Comparison of ENCODE assay signal across 19 cellular contexts in genomic region chr3:96750094-96750767, GRCh38.
DNase-seq lines count a peak whose midpoint lies in the region; ATAC-seq and TF ChIP-seq lines count a peak whose summit lies in the region.
"Had no signal": no experiment of that assay in that cellular context is flagged by ENCODE, and none has a peak within 500 bp of the region (broad histone marks: within the 10 kb centered on the region; RNA-seq: fewer than 3 reads in every experiment).

No MANE protein-coding gene starts in this region.

- H3K27me3 ChIP-seq in left ventricle myocardium inferior (ENCODE audit: low read depth) (no peaks in the 10 kb centered on the region), osteoblast (ENCODE audit: insufficient read depth, low read length) (no peaks in the 10 kb centered on the region), spleen (replicated peaks in 1 of 7) (no peaks in the 10 kb centered on the region), upper lobe of right lung (no peaks in the 10 kb centered on the region)
- H3K27me3 ChIP-seq: BLaER1 had no signal

- H3K27ac ChIP-seq in left ventricle myocardium inferior (replicated peaks) (no peak overlapping the region), osteoblast (ENCODE audit: low read depth, low read length) (no peak overlapping the region), spleen (no peak overlapping the region), upper lobe of right lung (no peak overlapping the region)
- H3K27ac ChIP-seq: 22Rv1, BLaER1, C4-2B had no signal

- ATAC-seq in left ventricle myocardium superior (no peak), upper lobe of right lung (peak; percentile 27)
- ATAC-seq: CD8-positive, alpha-beta T cell had no signal

- DNase-seq in left ventricle myocardium superior (peak; percentile 19), left ventricle myocardium inferior (no peak), osteoblast (ENCODE audit: insufficient read length, low spot score, missing footprints) (peak; percentile 1), spleen (peak; percentile 62), upper lobe of right lung (no peak), anterior cingulate cortex (lab: John Stamatoyannopoulos, UW) (no peak), NCI-H2081 (lab: John Stamatoyannopoulos, UW) (no peak), NCI-H774 (lab: John Stamatoyannopoulos, UW) (no peak)
- DNase-seq: Caco-2; CD4-positive, CD25-positive, alpha-beta regulatory T cell; CD8-positive, alpha-beta T cell; DMS153; DND-41; GOT3; HFFc6 had no signal

- H3K4me3 ChIP-seq in left ventricle myocardium inferior (no peak overlapping the region), osteoblast (ENCODE audit: insufficient read depth, low read length) (no peak overlapping the region), spleen (no peak overlapping the region), upper lobe of right lung (no peak overlapping the region)
- H3K4me3 ChIP-seq: BLaER1, HAP-1 had no signal

- H3K9me3 ChIP-seq in left ventricle myocardium inferior (replicated peaks) (no peaks in the 10 kb centered on the region), osteoblast (ENCODE audit: low read depth, low read length) (peaks cover 7% of the 10 kb centered on the region), spleen (peaks cover 0 to 15% (median 9%) of the 10 kb centered on the region in 8 donors), upper lobe of right lung (no peaks in the 10 kb centered on the region)
- H3K9me3 ChIP-seq: Caco-2, HAP-1 had no signal

- no peak for TF ChIP-seq CTCF in left ventricle myocardium inferior (IDR thresholded peaks at IDR 0.05; ENCODE audit: borderline replicate concordance)
- TF ChIP-seq CTCF in osteoblast (IDR thresholded peaks at IDR 0.05; ENCODE audit: extremely low read depth, low read depth, low read length) = no peak
- no peak for TF ChIP-seq CTCF in spleen (IDR thresholded peaks at IDR 0.05 in 8 of 11, conservative IDR thresholded peaks at IDR 0.05 in 3 of 11)
- TF ChIP-seq CTCF in upper lobe of right lung (IDR thresholded peaks at IDR 0.05) = no peak

- H3K4me1 ChIP-seq in left ventricle myocardium inferior = no peaks in the 10 kb centered on the region
- no peaks in the 10 kb centered on the region for H3K4me1 ChIP-seq in osteoblast (ENCODE audit: insufficient read depth, low read length)
- H3K4me1 ChIP-seq in spleen = no peaks in the 10 kb centered on the region
- no peaks in the 10 kb centered on the region for H3K4me1 ChIP-seq in upper lobe of right lung
- H3K4me1 ChIP-seq: BLaER1, HAP-1 had no signal

- no peak for TF ChIP-seq POLR2A in spleen (IDR thresholded peaks at IDR 0.05)

- H3K4me2 ChIP-seq in osteoblast (ENCODE audit: insufficient read depth, low read length) = no peak overlapping the region
- H3K4me2 ChIP-seq: BLaER1 had no signal

- intact Hi-C loops in left ventricle myocardium superior (cut with micrococcal nuclease) = no loop called here
- intact Hi-C loops in left ventricle myocardium inferior (cut with micrococcal nuclease) = no loop called here
- intact Hi-C loops in spleen (cut with DNase I; ENCODE audit: low total_unique reads) = no loop called here
- intact Hi-C loops in upper lobe of right lung (cut with DNase I) = no loop called here

- H3K36me3 ChIP-seq in left ventricle myocardium inferior (no peaks in the 10 kb centered on the region), osteoblast (ENCODE audit: insufficient read depth, low read length) (no peaks in the 10 kb centered on the region), spleen (no peaks in the 10 kb centered on the region), upper lobe of right lung (no peaks in the 10 kb centered on the region)
- H3K36me3 ChIP-seq: BLaER1, HAP-1 had no signal

- WGBS in spleen, 5 donors = 83 to 88% (median 86%) methylated on average over 1 to 2 of the region's 2 CpGs; no CpG with 5 or more reads in 1 of the 5 donors

- no peaks in the 10 kb centered on the region for H3K79me2 ChIP-seq in osteoblast (ENCODE audit: insufficient read depth, low read length)

- H4K20me1 ChIP-seq in osteoblast (ENCODE audit: insufficient read depth, low read length) = no peaks in the 10 kb centered on the region
- H4K20me1 ChIP-seq: BLaER1 had no signal

- H2AFZ ChIP-seq in osteoblast (ENCODE audit: low read length) = no peak overlapping the region

Comparison
In these comparisons a context has a peak if more than half of its experiments do, and no peak if none do; other contexts are left out.
1. DNase-seq: peak in left ventricle myocardium superior (single experiment), osteoblast (single experiment) and spleen (single experiment); none in left ventricle myocardium inferior (single experiment), upper lobe of right lung (single experiment), anterior cingulate cortex (0 of 58), NCI-H2081 (0 of 2) and NCI-H774 (single experiment).